Comparison of ENCODE assay signal across 8 cellular contexts in the genomic region with DNA sequence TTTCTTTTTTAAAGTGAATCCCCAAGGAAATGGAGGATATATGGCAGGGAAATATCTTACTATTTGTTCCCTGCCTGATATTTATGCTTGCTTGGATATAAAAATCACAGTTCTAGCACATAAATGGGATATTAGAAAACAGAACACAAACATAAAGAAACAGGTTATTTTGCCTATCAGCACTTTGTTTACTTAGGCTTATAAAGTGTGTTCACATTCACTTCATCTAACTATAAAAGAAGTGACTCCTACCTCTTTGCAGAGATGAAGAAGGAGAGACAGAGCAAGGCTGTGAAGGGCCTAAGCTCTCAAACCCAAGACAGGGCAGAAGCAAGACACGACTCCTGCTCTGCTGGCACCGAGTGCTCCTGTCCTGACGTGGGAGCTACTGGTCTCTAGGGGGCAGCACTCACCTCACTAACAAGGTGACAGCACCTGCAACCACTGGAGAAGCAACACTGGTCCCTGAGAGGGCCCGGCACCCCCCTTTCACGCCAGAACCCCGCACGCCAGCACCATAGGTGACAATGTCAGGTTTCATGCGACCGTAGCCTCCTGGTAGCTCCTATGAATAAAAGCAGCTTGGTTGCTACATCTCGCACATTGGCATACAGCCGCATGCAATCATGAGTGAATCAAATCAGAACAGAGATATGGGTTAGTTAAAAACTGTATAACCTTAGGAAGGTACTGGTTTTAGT. TPM values are rescaled to one million over a fixed set of nuclear protein-coding genes. Genes with fewer than 3 reads are reported as not detected.
DNase-seq lines count a peak whose midpoint lies in the region; ATAC-seq and TF ChIP-seq lines count a peak whose summit lies in the region.

No MANE protein-coding gene starts in this region.

- TF ChIP-seq POLR2A in testis (IDR thresholded peaks at IDR 0.05): no peak

- peak; percentile 85 for TF ChIP-seq CTCF in neural cell (IDR thresholded peaks at IDR 0.05; ENCODE audit: poor library complexity, severe bottlenecking)
- peak; percentile 33 to 45 (median 35) for TF ChIP-seq CTCF in testis (IDR thresholded peaks at IDR 0.05)

- no peak for TF ChIP-seq EP300 in neural cell (conservative IDR thresholded peaks at IDR 0.05; ENCODE audit: poor library complexity, severe bottlenecking)

- H3F3A ChIP-seq in neural cell (ENCODE audit: insufficient read depth, low read length, poor library complexity, severe bottlenecking): no peaks in the 10 kb centered on the region

- H3K9ac ChIP-seq in neural cell (ENCODE audit: low read length): no peak overlapping the region

- H3K27ac ChIP-seq in neural cell (ENCODE audit: low read length) (no peak overlapping the region), testis (peak overlapping the region in 1 of 2 donors; percentile 3)

- whole genome bisulfite sequencing in testis, 2 donors: 78 to 82% methylated on average over 9 to 11 of the region's 11 CpGs

- peak; percentile 25 for DNase-seq in GM04504 (ENCODE audit: low read depth)
- peak; percentile 62 for DNase-seq in NOMO-1 treated with DMSO at 0.1 percent for 48 hours (lab: John Stamatoyannopoulos, UW; ENCODE audit: unreplicated experiment)
- peak; percentile 66 for DNase-seq in activated CD8-positive, alpha-beta memory T cell treated with anti-CD3 and anti-CD28 coated beads, Interleukin-2, amount 50 U/mL, for 4 hours
- peak; percentile 82 for DNase-seq in testis

- no peaks in the 10 kb centered on the region for H3K79me2 ChIP-seq in neural cell (replicated peaks; ENCODE audit: insufficient read depth, low read length)

- H3K9me2 ChIP-seq in neural cell (ENCODE audit: insufficient read depth, low read length): no peaks in the 10 kb centered on the region

- H3K27me3 ChIP-seq in neural cell (ENCODE audit: insufficient read depth, low read depth, low read length): no peaks in the 10 kb centered on the region
- no peaks in the 10 kb centered on the region for H3K27me3 ChIP-seq in testis

- intact Hi-C loops in testis (cut with DNase I; ENCODE audit: low total_unique reads): no loop called here

- TF ChIP-seq RAD21 in neural cell (conservative IDR thresholded peaks at IDR 0.05): peak; percentile 79

- H3K4me3 ChIP-seq in neural cell (ENCODE audit: low read length) (no peak overlapping the region), testis (no peak overlapping the region)

- H3K4me2 ChIP-seq in neural cell (ENCODE audit: low read length): no peak overlapping the region

- H3K4me1 ChIP-seq in testis: peaks cover 36% of the 10 kb centered on the region

- H3K36me3 ChIP-seq in neural cell (ENCODE audit: insufficient read depth, low read length): peaks cover 5% of the 10 kb centered on the region
- H3K36me3 ChIP-seq in testis (ENCODE audit: low read depth, missing control alignments): no peaks in the 10 kb centered on the region

- no peaks in the 10 kb centered on the region for H4K20me1 ChIP-seq in neural cell (ENCODE audit: insufficient read depth)

- H3K9me3 ChIP-seq in neural cell (ENCODE audit: low read length): no peaks in the 10 kb centered on the region
- H3K9me3 ChIP-seq in testis: no peaks in the 10 kb centered on the region

- ATAC-seq in HG03108 (IDR thresholded peaks at IDR 0.05; ENCODE audit: unreplicated experiment) (peak; percentile 45), esophagus mucosa (peak; percentile 71), GM18520 (IDR thresholded peaks at IDR 0.05; ENCODE audit: unreplicated experiment) (no peak)

- no peak overlapping the region for H2AFZ ChIP-seq in neural cell (ENCODE audit: low read depth, low read length)

TF ChIP-seq in neural cell, 6 proteins besides CTCF, POLR2A, EP300 and RAD21:
- TF ChIP-seq, protein P1, sequence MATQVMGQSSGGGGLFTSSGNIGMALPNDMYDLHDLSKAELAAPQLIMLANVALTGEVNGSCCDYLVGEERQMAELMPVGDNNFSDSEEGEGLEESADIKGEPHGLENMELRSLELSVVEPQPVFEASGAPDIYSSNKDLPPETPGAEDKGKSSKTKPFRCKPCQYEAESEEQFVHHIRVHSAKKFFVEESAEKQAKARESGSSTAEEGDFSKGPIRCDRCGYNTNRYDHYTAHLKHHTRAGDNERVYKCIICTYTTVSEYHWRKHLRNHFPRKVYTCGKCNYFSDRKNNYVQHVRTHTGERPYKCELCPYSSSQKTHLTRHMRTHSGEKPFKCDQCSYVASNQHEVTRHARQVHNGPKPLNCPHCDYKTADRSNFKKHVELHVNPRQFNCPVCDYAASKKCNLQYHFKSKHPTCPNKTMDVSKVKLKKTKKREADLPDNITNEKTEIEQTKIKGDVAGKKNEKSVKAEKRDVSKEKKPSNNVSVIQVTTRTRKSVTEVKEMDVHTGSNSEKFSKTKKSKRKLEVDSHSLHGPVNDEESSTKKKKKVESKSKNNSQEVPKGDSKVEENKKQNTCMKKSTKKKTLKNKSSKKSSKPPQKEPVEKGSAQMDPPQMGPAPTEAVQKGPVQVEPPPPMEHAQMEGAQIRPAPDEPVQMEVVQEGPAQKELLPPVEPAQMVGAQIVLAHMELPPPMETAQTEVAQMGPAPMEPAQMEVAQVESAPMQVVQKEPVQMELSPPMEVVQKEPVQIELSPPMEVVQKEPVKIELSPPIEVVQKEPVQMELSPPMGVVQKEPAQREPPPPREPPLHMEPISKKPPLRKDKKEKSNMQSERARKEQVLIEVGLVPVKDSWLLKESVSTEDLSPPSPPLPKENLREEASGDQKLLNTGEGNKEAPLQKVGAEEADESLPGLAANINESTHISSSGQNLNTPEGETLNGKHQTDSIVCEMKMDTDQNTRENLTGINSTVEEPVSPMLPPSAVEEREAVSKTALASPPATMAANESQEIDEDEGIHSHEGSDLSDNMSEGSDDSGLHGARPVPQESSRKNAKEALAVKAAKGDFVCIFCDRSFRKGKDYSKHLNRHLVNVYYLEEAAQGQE (IDR thresholded peaks at IDR 0.05; ENCODE audit: borderline replicate concordance): no peak
- peak; percentile 86 for TF ChIP-seq SMC3 (conservative IDR thresholded peaks at IDR 0.05; ENCODE audit: poor library complexity)

RNA-seq across cellular contexts. Expression of a gene that starts 32.0 kb away (rescaled TPM):
- total RNA-seq in esophagus mucosa (37.3 TPM), testis (100 to 1,000 TPM; 104 to 122 TPM)
- polyA plus RNA-seq in neural cell (66.9 and 86.9 TPM in 2 replicates), testis (ENCODE audit: insufficient read depth, low read depth, low replicate concordance) (59.0 TPM)
- 106 and 107 TPM in 2 replicates for polyA minus RNA-seq in neural cell

RNA-seq across cellular contexts. Expression of a gene that starts 42.1 kb away (rescaled TPM):
- total RNA-seq in esophagus mucosa (not detected), testis (under 1 TPM; 0.39 to 0.43 TPM)
- polyA plus RNA-seq in neural cell (not detected in 2 replicates), testis (ENCODE audit: insufficient read depth, low read depth, low replicate concordance) (0.33 TPM)
- not detected in 2 replicates for polyA minus RNA-seq in neural cell

Comparison
In these comparisons a context has a peak if more than half of its experiments do, and no peak if none do; other contexts are left out.
1. DNase-seq: peak in every context shown above with its lines; median percentile 82 in testis; 66 in activated CD8-positive, alpha-beta memory T cell treated with anti-CD3 and anti-CD28 coated beads, Interleukin-2, amount 50 U/mL, for 4 hours; 62 in NOMO-1 treated with DMSO at 0.1 percent for 48 hours; 25 in GM04504.